Comparison of ENCODE assay signal across 35 cellular contexts in genomic region chr2:39362595-39362994, GRCh38.
"Had no signal": no experiment of that assay in that cellular context is flagged by ENCODE, and none has a peak within 500 bp of the region (broad histone marks: within the 10 kb centered on the region; RNA-seq: fewer than 3 reads in every experiment).

No MANE protein-coding gene starts in this region.

- FAIRE-seq: astrocyte, bronchial epithelial cell, endothelial cell of umbilical vein had no signal

- H3K4me3 Mint-ChIP-seq: activated CD4-positive, alpha-beta T cell treated with anti-CD3 and anti-CD28 coated beads, Interleukin-2, amount 10 ng/mL, durations not matched to agents 7 days and 5 days; activated CD8-positive, alpha-beta T cell treated with anti-CD3 and anti-CD28 coated beads for 36 hours; activated naive CD8-positive, alpha-beta T cell; activated T-cell treated with anti-CD3 and anti-CD28 coated beads, Interleukin-2, amount 50 U/mL, for 4 hours; activated T-helper 17 cell treated with anti-CD3 and anti-CD28 coated beads, Interleukin-2, amount 50 U/mL, for 72 hours; effector memory CD8-positive, alpha-beta T cell; T-helper 17 cell; T-helper 2 cell treated with Interferon-gamma antibody and Interleukin-4, amounts not matched to agents 5 μg/mL and 100 μg/mL, for 36 hours had no signal

- H3K27me3 Mint-ChIP-seq: activated CD4-positive, alpha-beta T cell treated with anti-CD3 and anti-CD28 coated beads, Interleukin-2, amount 10 ng/mL, durations not matched to agents 7 days and 5 days; activated CD8-positive, alpha-beta T cell treated with anti-CD3 and anti-CD28 coated beads for 36 hours; activated naive CD8-positive, alpha-beta T cell; activated T-helper 17 cell treated with anti-CD3 and anti-CD28 coated beads, Interleukin-2, amount 50 U/mL, for 72 hours; effector memory CD8-positive, alpha-beta T cell; T-helper 17 cell had no signal

- H3K27ac Mint-ChIP-seq: activated CD4-positive, alpha-beta T cell treated with anti-CD3 and anti-CD28 coated beads, Interleukin-2, amount 10 ng/mL, durations not matched to agents 7 days and 5 days; activated CD8-positive, alpha-beta T cell treated with anti-CD3 and anti-CD28 coated beads for 36 hours; activated naive CD8-positive, alpha-beta T cell; activated T-helper 17 cell treated with anti-CD3 and anti-CD28 coated beads, Interleukin-2, amount 50 U/mL, for 72 hours; effector memory CD8-positive, alpha-beta T cell; T-helper 17 cell; T-helper 2 cell treated with Interferon-gamma antibody and Interleukin-4, amounts not matched to agents 5 μg/mL and 100 μg/mL, for 36 hours had no signal

- DNase-seq: activated CD4-positive, alpha-beta T cell treated with anti-CD3 and anti-CD28 coated beads for 4 hours; activated CD4-positive, alpha-beta T cell treated with anti-CD3 and anti-CD28 coated beads, Interleukin-2, amount 10 ng/mL, durations not matched to agents 7 days and 5 days; activated CD4-positive, alpha-beta T cell treated with anti-CD3 and anti-CD28 coated beads, Interleukin-2, amount 50 U/mL, for 4 hours; activated CD4-positive, CD25-positive, alpha-beta regulatory T cell; activated CD4-positive, CD25-positive, alpha-beta regulatory T cell treated with anti-CD3 and anti-CD28 coated beads, Interleukin-2, amount 50 U/mL, for 72 hours; activated CD8-positive, alpha-beta memory T cell treated with anti-CD3 and anti-CD28 coated beads for 24 hours; activated CD8-positive, alpha-beta T cell treated with anti-CD3 and anti-CD28 coated beads for 36 hours; activated effector memory CD4-positive, alpha-beta T cell treated with Interleukin-2 at 50 U/mL for 16 hours; activated gamma-delta T cell treated with Interleukin-2 at 50 U/mL for 16 hours; activated naive CD4-positive, alpha-beta T cell treated with anti-CD3 and anti-CD28 coated beads, Interleukin-2, amount 50 U/mL, for 16 hours; activated naive CD4-positive, alpha-beta T cell treated with Interleukin-2 at 50 U/mL for 16 hours; activated T-cell treated with anti-CD3 and anti-CD28 coated beads, Interleukin-2, amount 50 U/mL, for 4 hours; amniotic stem cell; anterior cingulate cortex; brain microvascular endothelial cell; caudate nucleus; cortex of kidney; dermis blood vessel endothelial cell; effector CD4-positive, alpha-beta T cell; effector memory CD8-positive, alpha-beta T cell; esophagus squamous epithelium; foreskin melanocyte; heart right ventricle; T-helper 1 cell; T-helper 17 cell; T1000; WERI-Rb-1 had no signal

- H3K36me3 ChIP-seq: gastroesophageal sphincter, WERI-Rb-1 had no signal

- ATAC-seq: activated CD8-positive, alpha-beta T cell treated with anti-CD3 and anti-CD28 coated beads for 36 hours; activated T-cell treated with anti-CD3 and anti-CD28 coated beads, Interleukin-2, amount 50 U/mL, for 4 hours; activated T-helper 17 cell treated with anti-CD3 and anti-CD28 coated beads, Interleukin-2, amount 50 U/mL, for 72 hours; effector memory CD8-positive, alpha-beta T cell; gastroesophageal sphincter; heart right ventricle; T-helper 17 cell had no signal

- H3K4me1 ChIP-seq: esophagus squamous epithelium, gastroesophageal sphincter had no signal

- H3K4me1 Mint-ChIP-seq: activated CD4-positive, alpha-beta T cell treated with anti-CD3 and anti-CD28 coated beads, Interleukin-2, amount 10 ng/mL, durations not matched to agents 7 days and 5 days; activated T-helper 17 cell treated with anti-CD3 and anti-CD28 coated beads, Interleukin-2, amount 50 U/mL, for 72 hours; T-helper 17 cell had no signal

- H3K27ac ChIP-seq: brain microvascular endothelial cell, epithelial cell of prostate, esophagus squamous epithelium, gastroesophageal sphincter, heart right ventricle, WERI-Rb-1 had no signal

- H3K27me3 ChIP-seq: brain microvascular endothelial cell, esophagus squamous epithelium, gastroesophageal sphincter, heart right ventricle had no signal

- H3K4me3 ChIP-seq: esophagus squamous epithelium, gastroesophageal sphincter, heart right ventricle had no signal
